1 cellular context compared by ENCODE assay signal in genomic region chr9:136011703-136012496, GRCh38.
A peak's percentile ranks its signal among the peaks of the same experiment; 100 is the strongest.
TF ChIP-seq lines count a peak whose summit lies in the region.

No MANE protein-coding gene starts in this region.

TF ChIP-seq in HepG2, 621 proteins besides CTCF, POLR2A, EP300 and RAD21 (continued from another document and continues in another):
- no peak for TF ChIP-seq TRIM22 (IDR thresholded peaks at IDR 0.05)
- TF ChIP-seq ZSCAN31 (CRISPR knock-in tag; IDR thresholded peaks at IDR 0.05; ENCODE audit: low read depth), result peak; percentile 92
- peak; percentile 90 for TF ChIP-seq CBFB (CRISPR knock-in tag; IDR thresholded peaks at IDR 0.05)
- TF ChIP-seq ZNF878 (CRISPR knock-in tag; IDR thresholded peaks at IDR 0.05), result peak; percentile 97
- TF ChIP-seq STAG1 (CRISPR knock-in tag; IDR thresholded peaks at IDR 0.05), result peak; percentile 25
- TF ChIP-seq XBP1 (CRISPR knock-in tag; IDR thresholded peaks at IDR 0.05), result peak; percentile 80; the same call in 1 of the 2 replicates
- TF ChIP-seq XRCC5 (optimal IDR thresholded peaks at IDR 0.05; ENCODE audit: low read length), result no peak
- peak; percentile 98 for TF ChIP-seq ZBTB37 (CRISPR knock-in tag; IDR thresholded peaks at IDR 0.05)
- no peak; the same call in 1 of the 2 replicates for TF ChIP-seq RBAK (CRISPR knock-in tag; IDR thresholded peaks at IDR 0.05)
- TF ChIP-seq ZSCAN21 (CRISPR knock-in tag; IDR thresholded peaks at IDR 0.05; ENCODE audit: borderline replicate concordance), result peak; percentile 97
- no peak for TF ChIP-seq ATF6 (CRISPR knock-in tag; conservative IDR thresholded peaks at IDR 0.05)
- TF ChIP-seq ZFP62 (CRISPR knock-in tag; IDR thresholded peaks at IDR 0.05), result no peak
- peak; percentile 88 for TF ChIP-seq ZMYM2 (CRISPR knock-in tag; IDR thresholded peaks at IDR 0.05)
- TF ChIP-seq ZNF253 (CRISPR knock-in tag; IDR thresholded peaks at IDR 0.05; ENCODE audit: borderline replicate concordance), result 0 out of 2 replicates have a peak, but pooled peaks have one; percentile 42
- TF ChIP-seq PBX3 (CRISPR knock-in tag; IDR thresholded peaks at IDR 0.05; ENCODE audit: borderline replicate concordance), result no peak
- peak; percentile 94; the same call in 1 of the 2 replicates for TF ChIP-seq KLF9 (CRISPR knock-in tag; IDR thresholded peaks at IDR 0.05; ENCODE audit: low read depth)
- TF ChIP-seq ZNF441 (CRISPR knock-in tag; IDR thresholded peaks at IDR 0.05; ENCODE audit: borderline replicate concordance), result peak; percentile 92
- TF ChIP-seq TMF1 (CRISPR knock-in tag; IDR thresholded peaks at IDR 0.05; ENCODE audit: low read depth), result peak; percentile 95
- peak; percentile 98 for TF ChIP-seq PAXIP1 (CRISPR knock-in tag; conservative IDR thresholded peaks at IDR 0.05)
- TF ChIP-seq NCOA2 (CRISPR knock-in tag; IDR thresholded peaks at IDR 0.05), result peak; percentile 93
- peak; percentile 91 for TF ChIP-seq HMGXB3 (CRISPR knock-in tag; IDR thresholded peaks at IDR 0.05; ENCODE audit: borderline replicate concordance)
- TF ChIP-seq ZNF33A (CRISPR knock-in tag; IDR thresholded peaks at IDR 0.05; ENCODE audit: borderline replicate concordance), result no peak
- 0 out of 2 replicates have a peak, but pooled peaks have one; percentile 22 for TF ChIP-seq TP53 (CRISPR knock-in tag; conservative IDR thresholded peaks at IDR 0.05)
- TF ChIP-seq ZBTB38 (CRISPR knock-in tag; IDR thresholded peaks at IDR 0.05), result peak; percentile 99
- no peak for TF ChIP-seq CEBPB (IDR thresholded peaks at IDR 0.05; ENCODE audit: borderline replicate concordance, low read depth, low read length)
- TF ChIP-seq HOXA5 (CRISPR knock-in tag; IDR thresholded peaks at IDR 0.05), result peak; percentile 90; the same call in 1 of the 2 replicates
- TF ChIP-seq ATF7-NPFF (CRISPR knock-in tag; IDR thresholded peaks at IDR 0.05; ENCODE audit: low read depth), result no peak; the same call in 1 of the 2 replicates
- TF ChIP-seq BRF2 (CRISPR knock-in tag; IDR thresholded peaks at IDR 0.05), result peak; percentile 67; the same call in 1 of the 2 replicates
- no peak for TF ChIP-seq PCBP2 (optimal IDR thresholded peaks at IDR 0.05; ENCODE audit: low read depth, low read length, poor library complexity, severe bottlenecking)
- TF ChIP-seq CBX1 (IDR thresholded peaks at IDR 0.05; ENCODE audit: low read depth), result no peak
- peak; percentile 17; the same call in 1 of the 2 replicates for TF ChIP-seq RERE (CRISPR knock-in tag; IDR thresholded peaks at IDR 0.05; ENCODE audit: low read depth)
- TF ChIP-seq ZNF782 (CRISPR knock-in tag; IDR thresholded peaks at IDR 0.05; ENCODE audit: borderline replicate concordance), result peak; percentile 96
- peak; percentile 70; the same call in 1 of the 2 replicates for TF ChIP-seq TBX3 (IDR thresholded peaks at IDR 0.05; ENCODE audit: borderline replicate concordance)
- peak; percentile 83; the same call in 1 of the 2 replicates for TF ChIP-seq ZNF670 (CRISPR knock-in tag; IDR thresholded peaks at IDR 0.05; ENCODE audit: borderline replicate concordance)
- peak; percentile 84; the same call in 1 of the 2 replicates for TF ChIP-seq ZNF580 (CRISPR knock-in tag; IDR thresholded peaks at IDR 0.05; ENCODE audit: borderline replicate concordance, low read depth)
- TF ChIP-seq FOXK1 (CRISPR knock-in tag; IDR thresholded peaks at IDR 0.05; ENCODE audit: borderline replicate concordance, low read depth), result peak; percentile 79
- TF ChIP-seq TOE1 (CRISPR knock-in tag; IDR thresholded peaks at IDR 0.05), result no peak
- peak; percentile 91; the same call in 1 of the 2 replicates for TF ChIP-seq CREBL2 (CRISPR knock-in tag; IDR thresholded peaks at IDR 0.05; ENCODE audit: borderline replicate concordance)
